In the genomic region with DNA sequence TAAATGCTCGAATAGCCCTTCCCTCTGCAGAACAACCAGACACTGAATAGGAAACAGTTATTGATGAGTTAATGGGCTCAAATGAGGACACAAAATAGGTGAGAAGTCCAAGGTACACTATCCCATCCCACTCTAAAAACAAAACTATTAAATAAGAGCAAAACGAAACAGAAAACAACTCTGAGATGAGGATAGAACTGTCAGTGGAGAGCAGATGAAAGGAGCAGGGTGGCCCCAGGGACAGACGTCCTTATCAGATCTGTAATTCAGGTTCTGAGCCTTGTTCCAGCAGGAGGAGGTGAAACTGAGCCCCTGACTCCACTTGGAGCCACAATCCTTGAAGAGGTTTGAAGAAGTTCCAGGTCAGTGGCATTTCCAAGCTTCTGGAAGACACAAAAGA, we compare ENCODE assay signal across 26 cellular contexts. TPM values are rescaled to one million over a fixed set of nuclear protein-coding genes. Genes with fewer than 3 reads are reported as not detected.
A peak's percentile ranks its signal among the peaks of the same experiment; 100 is the strongest.
DNase-seq lines count a peak whose midpoint lies in the region; ATAC-seq and TF ChIP-seq lines count a peak whose summit lies in the region.
"Had no signal": no experiment of that assay in that cellular context is flagged by ENCODE, and none has a peak within 500 bp of the region (broad histone marks: within the 10 kb centered on the region; RNA-seq: fewer than 3 reads in every experiment).

No MANE protein-coding gene starts in this region.

- H4K20me1 ChIP-seq in IMR-90 (ENCODE audit: insufficient read depth, low read length), result no peaks in the 10 kb centered on the region

- no peak for DNase-seq in activated naive CD8-positive, alpha-beta T cell treated with anti-CD3 and anti-CD28 coated beads, Interleukin-2, amount 10 ng/mL, durations not matched to agents 7 days and 5 days
- DNase-seq in activated naive CD8-positive, alpha-beta T cell treated with anti-CD3 and anti-CD28 coated beads, Interleukin-2, amount 50 U/mL, for 24 hours, result no peak
- no peak for DNase-seq in IMR-90
- DNase-seq in T-helper 17 cell, result no peak
- DNase-seq in stimulated activated effector memory CD8-positive, alpha-beta T cell treated with anti-CD3 and anti-CD28 coated beads, Interleukin-12 subunit alpha, Interleukin-12 subunit beta, amount 100 ng/mL, for 72 hours (ENCODE audit: low spot score in 2 of 2), result no peak
- DNase-seq in medulla oblongata (ENCODE audit: extremely low spot score), result no peak
- no peak for DNase-seq in islet precursor cell
- DNase-seq: C1 segment of cervical spinal cord; CD4-positive, alpha-beta memory T cell; COR-L47; GOT3; HFFc6; NCI-H1092; NCI-H1417 treated with DMSO at 0.1 percent for 48 hours; NCI-H1694 treated with DMSO at 0.1 percent for 48 hours; NCI-H2081; NCI-H2227 treated with DMSO at 0.1 percent for 48 hours; NCI-H526 treated with DMSO at 0.1 percent for 48 hours; PC-3; SJCRH30; T-helper 1 cell had no signal

- CTCF ChIA-PET in IMR-90 (lab: Yijun Ruan, JAX), result no interaction called here

- in situ Hi-C loops in IMR-90 (cut with MboI; ENCODE audit: low sequenced_read_pairs), result loop anchor here (5.0 to 25.0 kb wide), 3 partner anchors 53 to 963 kb away; no protein-coding TSS in a partner anchor

- H3K4ac ChIP-seq in IMR-90 (ENCODE audit: low read depth, low read length), result no peak overlapping the region

- H3K27me3 ChIP-seq in IMR-90 (ENCODE audit: control insufficient read depth, insufficient read depth, low read length), result no peaks in the 10 kb centered on the region
- H3K27me3 ChIP-seq: SJCRH30 had no signal

- no peaks in the 10 kb centered on the region for H3K36me3 Mint-ChIP-seq in activated naive CD8-positive, alpha-beta T cell treated with anti-CD3 and anti-CD28 coated beads, Interleukin-2, amount 10 ng/mL, durations not matched to agents 7 days and 5 days
- no peaks in the 10 kb centered on the region for H3K36me3 Mint-ChIP-seq in activated naive CD8-positive, alpha-beta T cell treated with anti-CD3 and anti-CD28 coated beads, Interleukin-2, amount 50 U/mL, for 24 hours (ENCODE audit: low read depth)
- peaks cover 2% of the 10 kb centered on the region for H3K36me3 Mint-ChIP-seq in T-helper 17 cell (ENCODE audit: low read depth)
- H3K36me3 Mint-ChIP-seq in stimulated activated effector memory CD8-positive, alpha-beta T cell treated with anti-CD3 and anti-CD28 coated beads, Interleukin-12 subunit alpha, Interleukin-12 subunit beta, amount 100 ng/mL, for 72 hours, result no peaks in the 10 kb centered on the region
- H3K36me3 Mint-ChIP-seq: CD4-positive, alpha-beta memory T cell; IgD-negative memory B cell had no signal

- no peaks in the 10 kb centered on the region for H3K36me3 ChIP-seq in IMR-90 (ENCODE audit: control insufficient read depth, insufficient read depth, low read length)
- H3K36me3 ChIP-seq: HAP-1, SJCRH30 had no signal

- H3K4me3 Mint-ChIP-seq in activated naive CD8-positive, alpha-beta T cell treated with anti-CD3 and anti-CD28 coated beads, Interleukin-2, amount 10 ng/mL, durations not matched to agents 7 days and 5 days, result peak overlapping the region; percentile 20
- no peak overlapping the region for H3K4me3 Mint-ChIP-seq in activated naive CD8-positive, alpha-beta T cell treated with anti-CD3 and anti-CD28 coated beads, Interleukin-2, amount 50 U/mL, for 24 hours
- H3K4me3 Mint-ChIP-seq in T-helper 17 cell, result peak overlapping the region; percentile 57
- no peak overlapping the region for H3K4me3 Mint-ChIP-seq in stimulated activated effector memory CD8-positive, alpha-beta T cell treated with anti-CD3 and anti-CD28 coated beads, Interleukin-12 subunit alpha, Interleukin-12 subunit beta, amount 100 ng/mL, for 72 hours
- H3K4me3 Mint-ChIP-seq: HFFc6, IgD-negative memory B cell had no signal

- POLR2A ChIA-PET in activated naive CD8-positive, alpha-beta T cell treated with anti-CD3 and anti-CD28 coated beads, Interleukin-2, amount 10 ng/mL, durations not matched to agents 7 days and 5 days (lab: Charles Lee), result no interaction called here
- POLR2A ChIA-PET in IMR-90 (lab: Charles Lee; ENCODE audit: unreplicated experiment), result no interaction called here

- intact Hi-C loops in IMR-90 (cut with micrococcal nuclease), result loop anchor here (5.0 kb wide), 2 partner anchors 118 to 293 kb away; no protein-coding TSS in a partner anchor

- no peak overlapping the region for H2BK5ac ChIP-seq in IMR-90 (ENCODE audit: low read depth, low read length, poor library complexity, severe bottlenecking)

- H3K4me3 ChIP-seq in IMR-90 (ENCODE audit: insufficient read depth, low read depth, low read length), result no peak overlapping the region
- H3K4me3 ChIP-seq: HAP-1, SJCRH30 had no signal

- H3K18ac ChIP-seq in IMR-90 (ENCODE audit: low read depth, low read length), result no peak overlapping the region

- no CpG with 5 or more reads among the region's 3 CpGs for WGBS in IMR-90 (ENCODE audit: extremely low coverage in 2 of 2, insufficient read length in 1 of 2), 2 experiments

- peaks cover 4% of the 10 kb centered on the region for H3K27me3 Mint-ChIP-seq in activated naive CD8-positive, alpha-beta T cell treated with anti-CD3 and anti-CD28 coated beads, Interleukin-2, amount 10 ng/mL, durations not matched to agents 7 days and 5 days
- peaks cover 15% of the 10 kb centered on the region for H3K27me3 Mint-ChIP-seq in activated naive CD8-positive, alpha-beta T cell treated with anti-CD3 and anti-CD28 coated beads, Interleukin-2, amount 50 U/mL, for 24 hours
- H3K27me3 Mint-ChIP-seq in T-helper 17 cell, result peaks cover 43% of the 10 kb centered on the region

- H3K23ac ChIP-seq in IMR-90 (ENCODE audit: low read depth, low read length), result peak overlapping the region; percentile 63; the same call in 1 of the 2 replicates

- peak overlapping the region; percentile 75; the same call in 1 of the 2 replicates for H2BK120ac ChIP-seq in IMR-90 (ENCODE audit: low read depth, low read length)

- no peaks in the 10 kb centered on the region for H3K9me3 Mint-ChIP-seq in activated naive CD8-positive, alpha-beta T cell treated with anti-CD3 and anti-CD28 coated beads, Interleukin-2, amount 10 ng/mL, durations not matched to agents 7 days and 5 days
- no peaks in the 10 kb centered on the region for H3K9me3 Mint-ChIP-seq in activated naive CD8-positive, alpha-beta T cell treated with anti-CD3 and anti-CD28 coated beads, Interleukin-2, amount 50 U/mL, for 24 hours
- H3K9me3 Mint-ChIP-seq in stimulated activated effector memory CD8-positive, alpha-beta T cell treated with anti-CD3 and anti-CD28 coated beads, Interleukin-12 subunit alpha, Interleukin-12 subunit beta, amount 100 ng/mL, for 72 hours, result no peaks in the 10 kb centered on the region
- H3K9me3 Mint-ChIP-seq: CD4-positive, alpha-beta memory T cell; HFFc6 had no signal

- H3K27ac ChIP-seq in IMR-90 (ENCODE audit: insufficient read depth, low read length), result no peak overlapping the region
- H3K27ac ChIP-seq: KMS-11, SJCRH30 had no signal

- H3K56ac ChIP-seq in IMR-90 (ENCODE audit: extremely low read depth, insufficient read depth, low read length), result no peak overlapping the region

- TF ChIP-seq POLR2A in IMR-90 (IDR thresholded peaks at IDR 0.05; ENCODE audit: low read depth, low read length), result no peak

- H2AFZ ChIP-seq in IMR-90 (replicated peaks; ENCODE audit: low read length, poor library complexity), result peak overlapping the region; percentile 82

- no peak overlapping the region for H3K27ac Mint-ChIP-seq in activated naive CD8-positive, alpha-beta T cell treated with anti-CD3 and anti-CD28 coated beads, Interleukin-2, amount 10 ng/mL, durations not matched to agents 7 days and 5 days
- H3K27ac Mint-ChIP-seq in activated naive CD8-positive, alpha-beta T cell treated with anti-CD3 and anti-CD28 coated beads, Interleukin-2, amount 50 U/mL, for 24 hours, result no peak overlapping the region
- peak overlapping the region; percentile 19 for H3K27ac Mint-ChIP-seq in T-helper 17 cell
- peak overlapping the region; percentile 22 for H3K27ac Mint-ChIP-seq in stimulated activated effector memory CD8-positive, alpha-beta T cell treated with anti-CD3 and anti-CD28 coated beads, Interleukin-12 subunit alpha, Interleukin-12 subunit beta, amount 100 ng/mL, for 72 hours
- H3K27ac Mint-ChIP-seq: CD4-positive, alpha-beta memory T cell; HFFc6; IgD-negative memory B cell had no signal

- H4K91ac ChIP-seq in IMR-90 (ENCODE audit: insufficient read depth, low read depth, low read length), result no peak overlapping the region; the same call in 1 of the 2 replicates

- no peaks in the 10 kb centered on the region for H3K4me1 ChIP-seq in IMR-90 (ENCODE audit: control insufficient read depth, insufficient read depth, low read length)
- H3K4me1 ChIP-seq: SJCRH30 had no signal

- H3K9me3 ChIP-seq in IMR-90 (ENCODE audit: control insufficient read depth, insufficient read depth, low read length), result no peaks in the 10 kb centered on the region
- H3K9me3 ChIP-seq in T-helper 17 cell (ENCODE audit: control insufficient read depth, low read length, poor library complexity, severe bottlenecking), result no peaks in the 10 kb centered on the region
- H3K9me3 ChIP-seq: HAP-1, SJCRH30 had no signal

- BruUV-seq in IMR-90 (replicated peaks; lab: Mats Ljungman, UMichigan), result no TSS peak

- dilution Hi-C loops in IMR-90 (cut with HindIII; ENCODE audit: low sequenced_read_pairs, unreplicated experiment), result no loop called here

- H3K79me1 ChIP-seq in IMR-90 (ENCODE audit: low read depth in 1 of 2, low read length in 2 of 2), result no peaks in the 10 kb centered on the region

- no peak overlapping the region; the same call in 1 of the 2 replicates for H3K14ac ChIP-seq in IMR-90 (replicated peaks; ENCODE audit: low read depth, low read length)

- ATAC-seq in activated naive CD8-positive, alpha-beta T cell treated with anti-CD3 and anti-CD28 coated beads, Interleukin-2, amount 10 ng/mL, durations not matched to agents 7 days and 5 days (ENCODE audit: low read depth), result no peak
- no peak for ATAC-seq in activated naive CD8-positive, alpha-beta T cell treated with anti-CD3 and anti-CD28 coated beads, Interleukin-2, amount 50 U/mL, for 24 hours
- peak; percentile 12; the same call in 1 of the 2 replicates for ATAC-seq in IMR-90 (ENCODE audit: low read depth)
- ATAC-seq in T-helper 17 cell, result no peak
- no peak for ATAC-seq in stimulated activated effector memory CD8-positive, alpha-beta T cell treated with anti-CD3 and anti-CD28 coated beads, Interleukin-12 subunit alpha, Interleukin-12 subunit beta, amount 100 ng/mL, for 72 hours
- ATAC-seq in HG02973 (IDR thresholded peaks at IDR 0.05; ENCODE audit: unreplicated experiment), result no peak
- ATAC-seq: PC-3, Right ventricle myocardium inferior had no signal

- peaks cover 3% of the 10 kb centered on the region for H3K4me1 Mint-ChIP-seq in activated naive CD8-positive, alpha-beta T cell treated with anti-CD3 and anti-CD28 coated beads, Interleukin-2, amount 10 ng/mL, durations not matched to agents 7 days and 5 days
- no peaks in the 10 kb centered on the region for H3K4me1 Mint-ChIP-seq in activated naive CD8-positive, alpha-beta T cell treated with anti-CD3 and anti-CD28 coated beads, Interleukin-2, amount 50 U/mL, for 24 hours
- peaks cover 10% of the 10 kb centered on the region for H3K4me1 Mint-ChIP-seq in T-helper 17 cell
- H3K4me1 Mint-ChIP-seq in stimulated activated effector memory CD8-positive, alpha-beta T cell treated with anti-CD3 and anti-CD28 coated beads, Interleukin-12 subunit alpha, Interleukin-12 subunit beta, amount 100 ng/mL, for 72 hours, result no peaks in the 10 kb centered on the region

- TF ChIP-seq RAD21 in IMR-90 (IDR thresholded peaks at IDR 0.05; ENCODE audit: low read length), result no peak

- peak overlapping the region; percentile 87 for H2BK20ac ChIP-seq in IMR-90 (ENCODE audit: low read depth, low read length)

- no peak overlapping the region for H3K9ac ChIP-seq in IMR-90 (ENCODE audit: low read depth, low read length)
- H3K9ac ChIP-seq: KMS-11 had no signal

- H3K9me1 ChIP-seq in IMR-90 (ENCODE audit: insufficient read depth, low read length), result no peaks in the 10 kb centered on the region

- H2AK9ac ChIP-seq in IMR-90 (replicated peaks; ENCODE audit: low read depth, low read length, poor library complexity), result no peak overlapping the region

- H2AK5ac ChIP-seq in IMR-90 (ENCODE audit: low read depth, low read length), result no peak overlapping the region

- no peak overlapping the region for H4K5ac ChIP-seq in IMR-90 (ENCODE audit: low read depth, low read length)

- H2BK15ac ChIP-seq in IMR-90 (ENCODE audit: low read depth, low read length), result peak overlapping the region; percentile 44; the same call in 1 of the 3 replicates

- H4K8ac ChIP-seq in IMR-90 (ENCODE audit: low read depth in 2 of 2, low read length in 2 of 2), result no peak overlapping the region

- no peak for TF ChIP-seq CTCF in IMR-90 (conservative IDR thresholded peaks at IDR 0.05; ENCODE audit: low read depth, low read length)

- no peak overlapping the region for H3K4me2 ChIP-seq in IMR-90 (ENCODE audit: low read depth, low read length)
- H3K4me2 ChIP-seq: KMS-11 had no signal

RNA-seq across cellular contexts. Expression of a gene that starts 8.5 kb away (rescaled TPM):
- 10 to 100 TPM; 47.7 to 49.4 TPM for total RNA-seq in activated naive CD8-positive, alpha-beta T cell treated with anti-CD3 and anti-CD28 coated beads, Interleukin-2, amount 10 ng/mL, durations not matched to agents 7 days and 5 days
- total RNA-seq in IMR-90 (2012; rRNA removed), result 90.0 and 113 TPM in 2 replicates
- 31.1 and 35.9 TPM in 2 replicates for polyA plus RNA-seq in IMR-90 (2012; rRNA removed)
- polyA plus RNA-seq in IMR-90 (2012; cell fraction: cytosol; rRNA removed), result 23.1 and 25.6 TPM in 2 replicates
- polyA plus RNA-seq in IMR-90 (2012; cell fraction: nucleus; rRNA removed; ENCODE audit: low replicate concordance), result 30.1 and 42.6 TPM in 2 replicates
- total RNA-seq in T-helper 17 cell, result 10 to 100 TPM; 64.6 to 67.3 TPM

Comparison
In these comparisons a context has a peak if more than half of its experiments do, and no peak if none do; other contexts are left out.
1. H3K4me3 Mint-ChIP-seq: peak in activated naive CD8-positive, alpha-beta T cell treated with anti-CD3 and anti-CD28 coated beads, Interleukin-2, amount 10 ng/mL, durations not matched to agents 7 days and 5 days (single experiment) and T-helper 17 cell (single experiment); none in activated naive CD8-positive, alpha-beta T cell treated with anti-CD3 and anti-CD28 coated beads, Interleukin-2, amount 50 U/mL, for 24 hours (single experiment) and stimulated activated effector memory CD8-positive, alpha-beta T cell treated with anti-CD3 and anti-CD28 coated beads, Interleukin-12 subunit alpha, Interleukin-12 subunit beta, amount 100 ng/mL, for 72 hours (single experiment).
2. H3K27ac Mint-ChIP-seq: peak in T-helper 17 cell (single experiment) and stimulated activated effector memory CD8-positive, alpha-beta T cell treated with anti-CD3 and anti-CD28 coated beads, Interleukin-12 subunit alpha, Interleukin-12 subunit beta, amount 100 ng/mL, for 72 hours (single experiment); none in activated naive CD8-positive, alpha-beta T cell treated with anti-CD3 and anti-CD28 coated beads, Interleukin-2, amount 10 ng/mL, durations not matched to agents 7 days and 5 days (single experiment) and activated naive CD8-positive, alpha-beta T cell treated with anti-CD3 and anti-CD28 coated beads, Interleukin-2, amount 50 U/mL, for 24 hours (single experiment).